In the genomic region with DNA sequence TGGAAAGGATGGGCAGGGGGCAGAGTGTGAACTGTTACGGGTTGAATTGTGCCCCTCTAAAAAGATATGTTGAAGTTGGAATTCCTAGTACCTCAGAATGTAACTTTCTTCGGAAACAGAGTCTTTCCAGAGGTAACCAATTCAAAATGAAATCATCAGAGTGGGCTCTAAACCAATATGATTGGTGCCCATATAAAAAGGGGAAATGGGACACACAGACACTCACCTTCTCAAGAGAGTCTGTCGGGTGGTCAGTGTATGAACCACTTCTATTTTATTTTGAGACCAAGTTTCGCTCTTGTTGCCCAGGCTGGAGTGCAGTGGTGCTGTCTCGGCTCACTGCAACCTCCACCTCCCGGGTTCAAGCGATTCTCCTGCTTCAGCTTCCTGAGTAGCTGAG, we compare ENCODE assay signal across 25 cellular contexts. TPM values are rescaled to one million over a fixed set of nuclear protein-coding genes. Genes with fewer than 3 reads are reported as not detected.
DNase-seq lines count a peak whose midpoint lies in the region; ATAC-seq, FAIRE-seq and TF ChIP-seq lines count a peak whose summit lies in the region.
"Had no signal": no experiment of that assay in that cellular context is flagged by ENCODE, and none has a peak within 500 bp of the region (broad histone marks: within the 10 kb centered on the region; RNA-seq: fewer than 3 reads in every experiment).

No MANE protein-coding gene starts in this region.

- no peak overlapping the region for H3K4me2 ChIP-seq in SK-N-SH
- H3K4me2 ChIP-seq: A549 had no signal

- peaks cover 7% of the 10 kb centered on the region for H3K27me3 Mint-ChIP-seq in activated CD8-positive, alpha-beta memory T cell treated with anti-CD3 and anti-CD28 coated beads, Interleukin-2, amount 10 ng/mL, durations not matched to agents 7 days and 5 days
- H3K27me3 Mint-ChIP-seq in endodermal cell (ENCODE audit: insufficient read depth) = peaks cover 18% of the 10 kb centered on the region

- H3K4me3 Mint-ChIP-seq in activated CD8-positive, alpha-beta memory T cell treated with anti-CD3 and anti-CD28 coated beads, Interleukin-2, amount 10 ng/mL, durations not matched to agents 7 days and 5 days = no peak overlapping the region
- no peak overlapping the region for H3K4me3 Mint-ChIP-seq in endodermal cell
- H3K4me3 Mint-ChIP-seq: CD14-positive monocyte; CD4-positive, alpha-beta T cell; CD8-positive, alpha-beta memory T cell had no signal

- WGBS in endodermal cell (ENCODE audit: insufficient coverage in 1 of 2, insufficient read length in 1 of 2), 2 experiments = 86 to 98% methylated on average over 5 to 7 of the region's 7 CpGs
- 55% methylated on average over 7 of the region's 7 CpGs for WGBS in SK-N-SH (ENCODE audit: low lambda C conversion rate)

- no peaks in the 10 kb centered on the region for H3K36me3 ChIP-seq in endodermal cell (ENCODE audit: control insufficient read depth, insufficient read depth, low read length)
- no peaks in the 10 kb centered on the region for H3K36me3 ChIP-seq in SK-N-SH (replicated peaks in 1 of 2; ENCODE audit: control insufficient read depth in 1 of 2, insufficient read depth in 2 of 2, low read length in 1 of 2)
- H3K36me3 ChIP-seq: BE2C; BLaER1 treated with 17β-estradiol and CSF1 and Interleukin-3, amounts not matched to agents 10 nM and 100 nM had no signal

- peak; percentile 9 for DNase-seq in activated CD8-positive, alpha-beta memory T cell treated with anti-CD3 and anti-CD28 coated beads, Interleukin-2, amount 10 ng/mL, durations not matched to agents 7 days and 5 days
- DNase-seq in activated CD8-positive, alpha-beta memory T cell treated with anti-CD3 and anti-CD28 coated beads, Interleukin-2, amount 50 U/mL, for 48 hours = no peak
- DNase-seq in GM12891 (ENCODE audit: insufficient read length, low spot score) = no peak
- DNase-seq in endodermal cell = peak; percentile 10
- no peak for DNase-seq in SK-N-SH
- DNase-seq in DMS79 treated with DMSO at 0.1 percent for 48 hours (lab: John Stamatoyannopoulos, UW) = no peak
- no peak for DNase-seq in NCI-H1694 treated with DMSO at 0.1 percent for 48 hours (lab: John Stamatoyannopoulos, UW)
- DNase-seq: 8988T; ACHN; AML-193; BE2C; Calu3; CD4-positive, alpha-beta T cell; CD8-positive, alpha-beta memory T cell; DMS153; GF-D8; GM23248; H7; HCEC 1CT had no signal

- no peak for ATAC-seq in activated CD8-positive, alpha-beta memory T cell treated with anti-CD3 and anti-CD28 coated beads, Interleukin-2, amount 10 ng/mL, durations not matched to agents 7 days and 5 days
- ATAC-seq: A549 had no signal

- peaks cover 2% of the 10 kb centered on the region for H3K27me3 ChIP-seq in endodermal cell (ENCODE audit: control insufficient read depth, insufficient read depth, low read length, poor library complexity, severe bottlenecking)
- H3K27me3 ChIP-seq in SK-N-SH (ENCODE audit: insufficient read depth) = peaks cover 7% of the 10 kb centered on the region; the same call in 1 of the 2 replicates

- no peaks in the 10 kb centered on the region for H3K4me1 Mint-ChIP-seq in activated CD8-positive, alpha-beta memory T cell treated with anti-CD3 and anti-CD28 coated beads, Interleukin-2, amount 10 ng/mL, durations not matched to agents 7 days and 5 days
- peaks cover 37% of the 10 kb centered on the region for H3K4me1 Mint-ChIP-seq in endodermal cell

- H3K9me3 ChIP-seq in endodermal cell (ENCODE audit: control insufficient read depth, low read length) = no peaks in the 10 kb centered on the region
- no peaks in the 10 kb centered on the region for H3K9me3 ChIP-seq in SK-N-SH
- H3K9me3 ChIP-seq: A549; BE2C; BLaER1 treated with 17β-estradiol and CSF1 and Interleukin-3, amounts not matched to agents 10 nM and 100 nM had no signal

- H3K4me1 ChIP-seq in endodermal cell (ENCODE audit: control insufficient read depth, insufficient read depth, low read length) (peaks cover 15% of the 10 kb centered on the region), SK-N-SH (ENCODE audit: control insufficient read depth in 1 of 2, insufficient read depth in 2 of 2, low read depth in 1 of 2, low read length in 1 of 2) (no peaks in the 10 kb centered on the region)
- H3K4me1 ChIP-seq: BE2C had no signal

- peak overlapping the region; percentile 87 for H3K27ac ChIP-seq in VCaP
- H3K27ac ChIP-seq in endodermal cell (ENCODE audit: low read depth, low read length) = no peak overlapping the region
- no peak overlapping the region for H3K27ac ChIP-seq in SK-N-SH (ENCODE audit: low read depth in 2 of 2, low read length in 1 of 2)
- H3K27ac ChIP-seq: BLaER1 treated with 17β-estradiol and CSF1 and Interleukin-3, amounts not matched to agents 10 nM and 100 nM; GM23248 had no signal

- no peak for TF ChIP-seq POLR2A in GM12891 (IDR thresholded peaks at IDR 0.05; ENCODE audit: low read depth, low read length)

- no peak for TF ChIP-seq EP300 in SK-N-SH (IDR thresholded peaks at IDR 0.05; ENCODE audit: borderline replicate concordance in 1 of 2, low read depth in 1 of 2, low read length in 1 of 2)

- no peaks in the 10 kb centered on the region for H3K79me2 ChIP-seq in SK-N-SH (ENCODE audit: insufficient read depth)

- TF ChIP-seq RAD21 in SK-N-SH (IDR thresholded peaks at IDR 0.05; ENCODE audit: low read length) = no peak

- H3K9ac ChIP-seq in endodermal cell (ENCODE audit: extremely low read depth, low read length, poor library complexity, severe bottlenecking) (no peak overlapping the region), SK-N-SH (no peak overlapping the region)
- H3K9ac ChIP-seq: BLaER1 treated with 17β-estradiol and CSF1 and Interleukin-3, amounts not matched to agents 10 nM and 100 nM; GM23248 had no signal

- no peak overlapping the region for H3K4me3 ChIP-seq in endodermal cell (ENCODE audit: low read length)
- H3K4me3 ChIP-seq in SK-N-SH (ENCODE audit: low read depth in 2 of 2, low read length in 1 of 2) = no peak overlapping the region
- H3K4me3 ChIP-seq: A549; BLaER1 treated with 17β-estradiol and CSF1 and Interleukin-3, amounts not matched to agents 10 nM and 100 nM; GM23248 had no signal

- no peak overlapping the region for H2AFZ ChIP-seq in SK-N-SH (ENCODE audit: low read depth)
- H2AFZ ChIP-seq: GM23248 had no signal

- no peaks in the 10 kb centered on the region for H4K20me1 ChIP-seq in SK-N-SH (ENCODE audit: insufficient read depth)

- POLR2A ChIA-PET in SK-N-SH (lab: Yijun Ruan, JAX) = no interaction called here

- H3K27ac Mint-ChIP-seq in activated CD8-positive, alpha-beta memory T cell treated with anti-CD3 and anti-CD28 coated beads, Interleukin-2, amount 10 ng/mL, durations not matched to agents 7 days and 5 days = no peak overlapping the region
- H3K27ac Mint-ChIP-seq in endodermal cell = no peak overlapping the region
- H3K27ac Mint-ChIP-seq: CD14-positive monocyte; CD4-positive, alpha-beta T cell had no signal

- no peak for FAIRE-seq in GM12891 (lab: Jason Lieb, UNC)
- FAIRE-seq: A549, GM19239, H1 had no signal

- TF ChIP-seq CTCF in VCaP (conservative IDR thresholded peaks at IDR 0.05) (no peak), endodermal cell (conservative IDR thresholded peaks at IDR 0.05) (no peak), SK-N-SH (IDR thresholded peaks at IDR 0.05) (no peak)

- no peaks in the 10 kb centered on the region for H3K9me3 Mint-ChIP-seq in activated CD8-positive, alpha-beta memory T cell treated with anti-CD3 and anti-CD28 coated beads, Interleukin-2, amount 10 ng/mL, durations not matched to agents 7 days and 5 days (ENCODE audit: low read depth)
- no peaks in the 10 kb centered on the region for H3K9me3 Mint-ChIP-seq in endodermal cell
- H3K9me3 Mint-ChIP-seq: CD14-positive monocyte; CD4-positive, alpha-beta T cell; CD8-positive, alpha-beta memory T cell had no signal

- H3F3A ChIP-seq in SK-N-SH (replicated peaks; ENCODE audit: insufficient read depth) = no peaks in the 10 kb centered on the region

- peaks cover 2% of the 10 kb centered on the region for H3K36me3 Mint-ChIP-seq in activated CD8-positive, alpha-beta memory T cell treated with anti-CD3 and anti-CD28 coated beads, Interleukin-2, amount 10 ng/mL, durations not matched to agents 7 days and 5 days
- H3K36me3 Mint-ChIP-seq in endodermal cell (ENCODE audit: low read depth) = peaks cover 3% of the 10 kb centered on the region
- H3K36me3 Mint-ChIP-seq: CD14-positive monocyte had no signal

- H3K9me2 ChIP-seq in SK-N-SH = no peaks in the 10 kb centered on the region

- CTCF ChIA-PET in activated CD8-positive, alpha-beta memory T cell treated with anti-CD3 and anti-CD28 coated beads, Interleukin-2, amount 10 ng/mL, durations not matched to agents 7 days and 5 days (lab: Charles Lee) = no interaction called here
- CTCF ChIA-PET in SK-N-SH (lab: Yijun Ruan, JAX) = no interaction called here

TF ChIP-seq in GM12891, 5 proteins besides CTCF, POLR2A, EP300 and RAD21:
- TF ChIP-seq SPI1 (IDR thresholded peaks at IDR 0.05; ENCODE audit: low read depth, low read length) = peak; percentile 51
- TF ChIP-seq POU2F2 (IDR thresholded peaks at IDR 0.05; ENCODE audit: low read depth, low read length) = no peak
- TF ChIP-seq PAX5 (IDR thresholded peaks at IDR 0.05; ENCODE audit: insufficient read depth, low read length, severe bottlenecking) = no peak
- no peak for TF ChIP-seq POLR2AphosphoS5 (IDR thresholded peaks at IDR 0.05; ENCODE audit: low read depth, low read length)
- no peak for TF ChIP-seq TAF1 (IDR thresholded peaks at IDR 0.05; ENCODE audit: low read depth, low read length)

TF ChIP-seq in SK-N-SH, 30 proteins besides CTCF, POLR2A, EP300 and RAD21 (continues in another document):
- TF ChIP-seq SIN3A (IDR thresholded peaks at IDR 0.05; ENCODE audit: borderline replicate concordance, low read depth, low read length) (no peak), TCF12 (IDR thresholded peaks at IDR 0.05) (no peak), JUND (IDR thresholded peaks at IDR 0.05) (no peak), RCOR1 (IDR thresholded peaks at IDR 0.05; ENCODE audit: low read length) (no peak), TEAD4 (IDR thresholded peaks at IDR 0.05; ENCODE audit: borderline replicate concordance, insufficient read depth) (no peak), YY1 (IDR thresholded peaks at IDR 0.05; ENCODE audit: low read depth) (no peak)

RNA-seq across cellular contexts. Expression of a gene that starts 7.6 kb away (rescaled TPM):
- 10 to 100 TPM in 1 of 2 experiments, 1 to 10 TPM in 1; 3.7 to 11.8 TPM for total RNA-seq in activated CD8-positive, alpha-beta memory T cell treated with anti-CD3 and anti-CD28 coated beads, Interleukin-2, amount 10 ng/mL, durations not matched to agents 7 days and 5 days
- polyA plus RNA-seq in GM12891 (2012; ENCODE audit: low read depth, missing spikeins) = 2.7 TPM
- 1 to 10 TPM; 5.0 to 5.5 TPM for total RNA-seq in endodermal cell
- 1.9 TPM for polyA plus RNA-seq in endodermal cell (2013, experiment 1 of 2)
- 2.3 TPM for polyA plus RNA-seq in endodermal cell (2013, experiment 2 of 2)
- polyA plus RNA-seq in SK-N-SH (2012; rRNA removed) = not detected in 2 replicates
- polyA plus RNA-seq in SK-N-SH (2012; cell fraction: cytosol; rRNA removed) = 0.01 TPM in 1 of 2 replicates, not detected in the other
- polyA plus RNA-seq in SK-N-SH (2012; cell fraction: nucleus; rRNA removed) = 0.04 TPM in 1 of 2 replicates, not detected in the other
- polyA plus RNA-seq: CD14-positive monocyte had no signal

Comparison
In these comparisons a context has a peak if more than half of its experiments do, and no peak if none do; other contexts are left out.
1. DNase-seq: peak in activated CD8-positive, alpha-beta memory T cell treated with anti-CD3 and anti-CD28 coated beads, Interleukin-2, amount 10 ng/mL, durations not matched to agents 7 days and 5 days (single experiment) and endodermal cell (single experiment); none in activated CD8-positive, alpha-beta memory T cell treated with anti-CD3 and anti-CD28 coated beads, Interleukin-2, amount 50 U/mL, for 48 hours (single experiment), GM12891 (single experiment), SK-N-SH (single experiment), DMS79 treated with DMSO at 0.1 percent for 48 hours (single experiment) and NCI-H1694 treated with DMSO at 0.1 percent for 48 hours (single experiment).